17 cellular contexts compared by ENCODE assay signal in genomic region chr11:68446046-68446725, GRCh38.
"Had no signal": no experiment of that assay in that cellular context is flagged by ENCODE, and none has a peak within 500 bp of the region (broad histone marks: within the 10 kb centered on the region; RNA-seq: fewer than 3 reads in every experiment).

No MANE protein-coding gene starts in this region.

- DNase-seq: activated CD4-positive, alpha-beta T cell treated with anti-CD3 and anti-CD28 coated beads, Interleukin-2, amount 10 ng/mL, durations not matched to agents 7 days and 5 days; activated CD4-positive, CD25-positive, alpha-beta regulatory T cell; activated CD8-positive, alpha-beta memory T cell treated with anti-CD3 and anti-CD28 coated beads, Interleukin-2, amount 50 U/mL, for 48 hours; activated gamma-delta T cell; activated T-cell treated with anti-CD3 and anti-CD28 coated beads, Interleukin-2, amount 50 U/mL, for 72 hours; body of pancreas; effector CD4-positive, alpha-beta T cell; foreskin keratinocyte; natural killer cell; occipital lobe; stimulated activated CD4-positive, alpha-beta T cell treated with anti-CD3 and anti-CD28 coated beads, Interleukin-12 subunit alpha, Interleukin-12 subunit beta, amount 100 ng/mL, for 4 hours; stimulated activated CD4-positive, alpha-beta T cell treated with anti-CD3 and anti-CD28 coated beads, Interleukin-2, amount 100 ng/mL, for 24 hours; uterus had no signal

- H3K27ac ChIP-seq: body of pancreas, coronary artery, foreskin keratinocyte, prostate gland, tibial nerve, uterus had no signal

- H3K9me3 ChIP-seq: body of pancreas, heart right ventricle, prostate gland, tibial nerve, uterus had no signal

- H3K4me1 ChIP-seq: body of pancreas, foreskin keratinocyte, prostate gland, uterus had no signal

- H3K4me3 ChIP-seq: body of pancreas, coronary artery, heart right ventricle, prostate gland, tibial nerve, uterus had no signal

- H3K36me3 ChIP-seq: prostate gland, uterus had no signal

- H3K27me3 ChIP-seq: body of pancreas, foreskin keratinocyte, heart right ventricle, tibial nerve, uterus had no signal
